ENCODE assay signal across 30 cellular contexts in the genomic region with DNA sequence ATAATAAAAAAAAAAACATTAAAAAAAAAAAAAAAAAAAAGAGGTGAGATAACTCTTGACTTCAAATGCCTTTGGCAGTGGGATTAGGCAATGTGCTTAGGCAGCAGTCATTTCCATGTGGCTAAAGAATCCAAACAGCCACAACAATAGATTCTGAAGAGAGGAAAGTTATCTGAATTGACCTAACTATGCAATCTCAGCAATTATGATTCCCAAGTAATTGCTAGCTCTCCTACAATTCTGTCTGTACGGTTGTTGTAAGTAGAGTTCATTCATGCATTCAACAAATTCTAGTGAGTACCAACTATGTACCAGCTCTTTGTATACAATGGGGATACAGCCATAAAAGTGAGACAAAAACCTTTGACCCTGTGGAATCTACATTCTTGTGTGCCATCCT. TPM values are rescaled to one million over a fixed set of nuclear protein-coding genes. Genes with fewer than 3 reads are reported as not detected.
DNase-seq lines count a peak whose midpoint lies in the region; ATAC-seq, FAIRE-seq and TF ChIP-seq lines count a peak whose summit lies in the region.
"Had no signal": no experiment of that assay in that cellular context is flagged by ENCODE, and none has a peak within 500 bp of the region (broad histone marks: within the 10 kb centered on the region; RNA-seq: fewer than 3 reads in every experiment).

No MANE protein-coding gene starts in this region.

- no peak overlapping the region for H3K4me2 ChIP-seq in HepG2 (ENCODE audit: low read depth, low read length)
- no peak overlapping the region for H3K4me2 ChIP-seq in K562 (ENCODE audit: insufficient read depth, low read length)
- H3K4me2 ChIP-seq in PC-3 (ENCODE audit: low read length): no peak overlapping the region
- H3K4me2 ChIP-seq: BLaER1 had no signal

- peaks cover 7% of the 10 kb centered on the region; the same call in 1 of the 2 replicates for H3K4me1 ChIP-seq in HepG2 (ENCODE audit: insufficient read depth, low read length)
- peaks cover 0 to 10% (median 0%) of the 10 kb centered on the region in 4 donors for H3K4me1 ChIP-seq in right lobe of liver
- peaks cover 0 to 7% of the 10 kb centered on the region in 2 experiments; a peak in 1 of 5 replicates for H3K4me1 ChIP-seq in K562 (replicated peaks in 1 of 2; ENCODE audit: control insufficient read depth in 2 of 2, insufficient read depth in 2 of 2, low read length in 2 of 2)
- no peaks in the 10 kb centered on the region for H3K4me1 ChIP-seq in PC-3 (ENCODE audit: insufficient read depth, low read length)
- H3K4me1 ChIP-seq: BE2C, BLaER1 had no signal

- no peak overlapping the region for H3K27ac ChIP-seq in HepG2 (ENCODE audit: extremely low read length, insufficient read depth, low read length)
- no peak overlapping the region for H3K27ac ChIP-seq in right lobe of liver
- H3K27ac ChIP-seq in K562 (ENCODE audit: extremely low read depth, low read depth, low read length): no peak overlapping the region
- H3K27ac ChIP-seq in PC-3 (ENCODE audit: low read length): no peak overlapping the region
- H3K27ac ChIP-seq: 22Rv1, BLaER1 had no signal

- POLR2A ChIA-PET in HepG2 (lab: Yijun Ruan, JAX) (no interaction called here), K562 (lab: Yijun Ruan, JAX) (no interaction called here), PC-3 (lab: Charles Lee; ENCODE audit: unreplicated experiment) (no interaction called here)

- intact Hi-C loops in HepG2 (cut with micrococcal nuclease; ENCODE audit: unreplicated experiment): no loop called here
- intact Hi-C loops in right lobe of liver (cut with DNase I): no loop called here
- intact Hi-C loops in K562 (cut with micrococcal nuclease): no loop called here
- intact Hi-C loops in PC-3 (cut with micrococcal nuclease): no loop called here

- H3K9me3 ChIP-seq in HepG2 (ENCODE audit: low read length) (no peaks in the 10 kb centered on the region), right lobe of liver (no peaks in the 10 kb centered on the region), K562 (replicated peaks; ENCODE audit: control insufficient read depth, insufficient read depth, low read depth, low read length) (no peaks in the 10 kb centered on the region), PC-3 (ENCODE audit: low read length) (no peaks in the 10 kb centered on the region)

- no peak for TF ChIP-seq RAD21 in HepG2 (CRISPR knock-in tag; IDR thresholded peaks at IDR 0.05)
- TF ChIP-seq RAD21 in K562 (CRISPR knock-in tag; conservative IDR thresholded peaks at IDR 0.05 in 1 of 2, IDR thresholded peaks at IDR 0.05 in 1 of 2): no peak

- H2AFZ ChIP-seq in HepG2 (ENCODE audit: low read length) (no peak overlapping the region), K562 (ENCODE audit: low read depth, low read length) (no peak overlapping the region), PC-3 (ENCODE audit: low read length) (no peak overlapping the region)

- no peak for TF ChIP-seq EP300 in HepG2 (IDR thresholded peaks at IDR 0.05; ENCODE audit: low read depth in 2 of 2, low read length in 2 of 2)
- TF ChIP-seq EP300 in HepG2 (CRISPR knock-in tag; IDR thresholded peaks at IDR 0.05; ENCODE audit: borderline replicate concordance): no peak
- no peak for TF ChIP-seq EP300 in K562 (IDR thresholded peaks at IDR 0.05; ENCODE audit: low read length)

- no peaks in the 10 kb centered on the region for H3K9me2 ChIP-seq in PC-3 (replicated peaks; ENCODE audit: low read length)

- no peaks in the 10 kb centered on the region for H3K9me1 ChIP-seq in K562 (ENCODE audit: control insufficient read depth, insufficient read depth, low read length)

- H3K27me3 ChIP-seq in HepG2 (ENCODE audit: control insufficient read depth in 1 of 2, insufficient read depth in 2 of 2, low read length in 2 of 2): peaks cover 0 to 21% of the 10 kb centered on the region in 2 experiments; a peak in 2 of 5 replicates
- H3K27me3 ChIP-seq in right lobe of liver: no peaks in the 10 kb centered on the region
- H3K27me3 ChIP-seq in K562 (ENCODE audit: control insufficient read depth in 2 of 2, insufficient read depth in 2 of 2, low read length in 2 of 2): peaks cover 15 to 29% of the 10 kb centered on the region in 2 experiments; a peak in 3 of 5 replicates
- H3K27me3 ChIP-seq in PC-3 (ENCODE audit: low read length): peaks cover 26% of the 10 kb centered on the region
- H3K27me3 ChIP-seq: BLaER1 had no signal

- WGBS in HepG2 (ENCODE audit: low lambda C conversion rate): 0% methylated on average over 1 of the region's 1 CpG
- 75% methylated on average over 1 of the region's 1 CpG for WGBS in right lobe of liver (ENCODE audit: insufficient coverage, low coverage, low lambda C conversion rate, missing lambda C conversion rate)
- 0% methylated on average over 1 of the region's 1 CpG for WGBS in K562 (ENCODE audit: insufficient coverage, low coverage, missing lambda C conversion rate)

- FAIRE-seq in HepG2 (lab: Jason Lieb, UNC) (no peak), K562 (lab: Jason Lieb, UNC) (no peak)
- FAIRE-seq: GM12878, GM12892, GM18507 had no signal

- H3K36me3 ChIP-seq in HepG2 (replicated peaks in 1 of 2; ENCODE audit: control insufficient read depth in 1 of 2, insufficient read depth in 2 of 2, low read length in 2 of 2): no peaks in the 10 kb centered on the region
- no peaks in the 10 kb centered on the region for H3K36me3 ChIP-seq in right lobe of liver
- H3K36me3 ChIP-seq in K562 (ENCODE audit: control insufficient read depth, insufficient read depth, low read length): no peaks in the 10 kb centered on the region
- no peaks in the 10 kb centered on the region for H3K36me3 ChIP-seq in PC-3 (ENCODE audit: low read depth, low read length)
- H3K36me3 ChIP-seq: BE2C, BLaER1 had no signal

- no peak overlapping the region for H3K4me3 ChIP-seq in HepG2 (replicated peaks in 1 of 3; ENCODE audit: insufficient read depth in 1 of 3, low read depth in 2 of 3, low read length in 3 of 3)
- no peak overlapping the region for H3K4me3 ChIP-seq in right lobe of liver
- H3K4me3 ChIP-seq in K562: no peak overlapping the region
- no peak overlapping the region for H3K4me3 ChIP-seq in PC-3 (ENCODE audit: low read length)
- H3K4me3 ChIP-seq: BLaER1, GM12878 had no signal

- H3K9ac ChIP-seq in HepG2 (ENCODE audit: insufficient read depth, low read depth, low read length) (no peak overlapping the region), K562 (ENCODE audit: insufficient read depth in 1 of 2, low read depth in 2 of 2, low read length in 2 of 2) (no peak overlapping the region), PC-3 (ENCODE audit: low read length) (no peak overlapping the region)
- H3K9ac ChIP-seq: BLaER1 had no signal

- TF ChIP-seq POLR2A in HepG2 (IDR thresholded peaks at IDR 0.05; ENCODE audit: insufficient read depth in 1 of 2, low read depth in 2 of 2, low read length in 2 of 2): no peak
- TF ChIP-seq POLR2A in right lobe of liver (IDR thresholded peaks at IDR 0.05): no peak
- no peak for TF ChIP-seq POLR2A in K562 (conservative IDR thresholded peaks at IDR 0.05)

- H4K20me1 ChIP-seq in HepG2 (ENCODE audit: insufficient read depth, low read length) (no peaks in the 10 kb centered on the region), K562 (replicated peaks; ENCODE audit: control insufficient read depth, insufficient read depth, low read length) (no peaks in the 10 kb centered on the region), PC-3 (ENCODE audit: low read length) (no peaks in the 10 kb centered on the region)
- H4K20me1 ChIP-seq: BLaER1 had no signal

- in situ Hi-C loops in HepG2 (cut with HindIII; ENCODE audit: extremely low pct_ligation_motif_present, low pct_unique_long_range_greater_than_20kb) (no loop called here), K562 (cut with MboI) (no loop called here)

- no peak for TF ChIP-seq CTCF in HepG2 (CRISPR knock-in tag; IDR thresholded peaks at IDR 0.05)
- TF ChIP-seq CTCF in right lobe of liver (IDR thresholded peaks at IDR 0.05): no peak
- TF ChIP-seq CTCF in K562 (IDR thresholded peaks at IDR 0.05 in 2 of 3, conservative IDR thresholded peaks at IDR 0.05 in 1 of 3; ENCODE audit: insufficient read depth in 2 of 3, low read depth in 1 of 3, low read length in 3 of 3): no peak
- no peak for TF ChIP-seq CTCF in PC-3 (conservative IDR thresholded peaks at IDR 0.05; ENCODE audit: low read depth, low read length)

- H3F3A ChIP-seq in PC-3 (ENCODE audit: low read length, unreplicated experiment): no peaks in the 10 kb centered on the region

- BruUV-seq in HepG2 (replicated peaks; lab: Mats Ljungman, UMichigan) (no TSS peak), K562 (replicated peaks; lab: Mats Ljungman, UMichigan) (no TSS peak), PC-3 (replicated peaks; lab: Mats Ljungman, UMichigan) (no TSS peak)

- ATAC-seq in HepG2: no peak
- no peak for ATAC-seq in right lobe of liver
- ATAC-seq in K562: no peak
- ATAC-seq in PC-3: no peak
- ATAC-seq: GM12878 had no signal

- CTCF ChIA-PET in HepG2 (lab: Yijun Ruan, JAX; ENCODE audit: low intra/inter-chr PET ratio, low total read pairs) (no interaction called here), K562 (lab: Yijun Ruan, JAX; ENCODE audit: low intra/inter-chr PET ratio) (no interaction called here), PC-3 (lab: Charles Lee) (no interaction called here)

- DNase-seq in HepG2 (ENCODE audit: low spot score) (no peak), right lobe of liver (no peak), K562 (ENCODE audit: extremely low read depth in 1 of 4, low spot score in 3 of 4) (no peak), PC-3 (no peak), NCI-H82 treated with DMSO at 0.1 percent for 48 hours (lab: John Stamatoyannopoulos, UW; ENCODE audit: unreplicated experiment) (no peak)
- DNase-seq: ACHN; BE2C; C1 segment of cervical spinal cord; CD4-positive, alpha-beta memory T cell; CD4-positive, CD25-positive, alpha-beta regulatory T cell; CD8-positive, alpha-beta memory T cell; COR-L47; DMS 273 treated with DMSO at 0.1 percent for 48 hours; DMS153; DMS53; DMS79; DND-41; EL; GDM1 had no signal

- H3K79me2 ChIP-seq in HepG2 (ENCODE audit: insufficient read depth, low read length): no peaks in the 10 kb centered on the region
- no peaks in the 10 kb centered on the region for H3K79me2 ChIP-seq in K562 (ENCODE audit: control insufficient read depth, insufficient read depth, low read length)
- H3K79me2 ChIP-seq in PC-3 (ENCODE audit: low read length): no peaks in the 10 kb centered on the region

RNA-seq across cellular contexts. Expression of a gene that starts 3.6 kb away (rescaled TPM):
- total RNA-seq in HepG2 (2016; rRNA removed; fragmentation: Illumina TruSeq; extraction: Trizol) (not detected in 2 replicates), right lobe of liver (10 to 100 TPM in 1 of 6 experiments, 1 to 10 TPM in 5; 2.3 to 12.0 (median 5.8) TPM), K562 (2014; rRNA removed) (not detected in 2 replicates), K562 (2014; rRNA removed; fragmentation: Illumina TruSeq; extraction: Trizol) (not detected in 2 replicates), K562 (2015; rRNA removed; fragmentation: Illumina TruSeq; extraction: Trizol) (not detected in 2 replicates), K562 (2021) (not detected in 2 replicates), PC-3 (2014; rRNA removed) (0.07 TPM in 1 of 2 replicates, not detected in the other)
- total RNA-seq in HepG2 (2016; cell fraction: cytosol; rRNA removed; fragmentation: Illumina TruSeq; extraction: Trizol; ENCODE audit: low read depth): not detected in 2 replicates
- total RNA-seq in HepG2 (2016; cell fraction: insoluble cytoplasmic fraction; rRNA removed; fragmentation: Illumina TruSeq; extraction: Trizol): not detected in 2 replicates
- not detected in 2 replicates for total RNA-seq in HepG2 (2016; cell fraction: membrane; rRNA removed; fragmentation: Illumina TruSeq; extraction: Trizol)
- not detected in 2 replicates for total RNA-seq in HepG2 (2016; cell fraction: nucleus; rRNA removed; fragmentation: Illumina TruSeq; extraction: Trizol)
- polyA plus RNA-seq in HepG2 (2011; rRNA removed) (0.01 and 0.04 TPM in 2 replicates), K562 (2011; rRNA removed) (0.03 TPM in 1 of 2 replicates, not detected in the other), K562 (2014; fragmentation: Illumina TruSeq; extraction: Trizol) (not detected in 2 replicates), K562 (2014; fragmentation: Nextera tagmentation; extraction: Ambion mirVana) (not detected), K562 (2014; rRNA removed) (not detected in 2 replicates)
- 0.01 TPM in 1 of 2 replicates, not detected in the other for polyA plus RNA-seq in HepG2 (2011; cell fraction: cytosol; rRNA removed)
- polyA plus RNA-seq in HepG2 (2011; cell fraction: nucleus; rRNA removed): 0.06 and 0.07 TPM in 2 replicates
- 0.04 TPM in 1 of 2 replicates, not detected in the other for polyA plus RNA-seq in HepG2 (2012)
- not detected in 2 replicates for polyA plus RNA-seq in HepG2 (2016; cell fraction: cytosol; fragmentation: Illumina TruSeq; extraction: Trizol; ENCODE audit: low read depth)
- polyA plus RNA-seq in HepG2 (2016; cell fraction: insoluble cytoplasmic fraction; fragmentation: Illumina TruSeq; extraction: Trizol; ENCODE audit: low read depth): 0.04 TPM in 1 of 2 replicates, not detected in the other
- polyA plus RNA-seq in HepG2 (2016; cell fraction: membrane; fragmentation: Illumina TruSeq; extraction: Trizol; ENCODE audit: low read depth): 0.03 TPM in 1 of 2 replicates, not detected in the other
- not detected in 2 replicates for polyA plus RNA-seq in HepG2 (2016; cell fraction: nucleus; fragmentation: Illumina TruSeq; extraction: Trizol; ENCODE audit: insufficient read depth, low read depth)
- 0.02 TPM in 1 of 2 replicates, not detected in the other for polyA minus RNA-seq in HepG2 (2011; rRNA and poly(A)+ RNA removed; ENCODE audit: low replicate concordance)
- polyA minus RNA-seq in HepG2 (2011; cell fraction: cytosol; rRNA and poly(A)+ RNA removed): not detected in 2 replicates
- 0.13 TPM in 1 of 2 replicates, not detected in the other for polyA minus RNA-seq in HepG2 (2011; cell fraction: nucleus; rRNA and poly(A)+ RNA removed)
- total RNA-seq in K562 (2011; cell fraction: chromatin; rRNA removed; ENCODE audit: low replicate concordance): not detected in 2 replicates
- not detected in 2 replicates for total RNA-seq in K562 (2011; cell fraction: nucleolus; rRNA removed)
- total RNA-seq in K562 (2011; cell fraction: nucleoplasm; rRNA removed): not detected in 2 replicates
- not detected in 2 replicates for polyA plus RNA-seq in K562 (2011; cell fraction: cytosol; rRNA removed)
- polyA plus RNA-seq in K562 (2011; cell fraction: nucleus; rRNA removed): 0.01 TPM in 1 of 2 replicates, not detected in the other
- polyA plus RNA-seq in K562 (2012): 0.04 TPM in 1 of 2 replicates, not detected in the other
- not detected in 2 replicates for polyA minus RNA-seq in K562 (2011; rRNA and poly(A)+ RNA removed)
- not detected in 2 replicates for polyA minus RNA-seq in K562 (2011; cell fraction: cytosol; rRNA and poly(A)+ RNA removed)
- not detected in 2 replicates for polyA minus RNA-seq in K562 (2011; cell fraction: nucleus; rRNA and poly(A)+ RNA removed)
- total RNA-seq: A172; A673; CD4-positive, alpha-beta memory T cell; CD4-positive, CD25-positive, alpha-beta regulatory T cell; CD8-positive, alpha-beta memory T cell; Daoy; G401; GM12878 had no signal
- polyA plus RNA-seq: AG04450; CD14-positive monocyte; CD4-positive, alpha-beta memory T cell; CD4-positive, CD25-positive, alpha-beta regulatory T cell; CD8-positive, alpha-beta memory T cell had no signal
